9 cellular contexts compared by ENCODE assay signal in the genomic region with DNA sequence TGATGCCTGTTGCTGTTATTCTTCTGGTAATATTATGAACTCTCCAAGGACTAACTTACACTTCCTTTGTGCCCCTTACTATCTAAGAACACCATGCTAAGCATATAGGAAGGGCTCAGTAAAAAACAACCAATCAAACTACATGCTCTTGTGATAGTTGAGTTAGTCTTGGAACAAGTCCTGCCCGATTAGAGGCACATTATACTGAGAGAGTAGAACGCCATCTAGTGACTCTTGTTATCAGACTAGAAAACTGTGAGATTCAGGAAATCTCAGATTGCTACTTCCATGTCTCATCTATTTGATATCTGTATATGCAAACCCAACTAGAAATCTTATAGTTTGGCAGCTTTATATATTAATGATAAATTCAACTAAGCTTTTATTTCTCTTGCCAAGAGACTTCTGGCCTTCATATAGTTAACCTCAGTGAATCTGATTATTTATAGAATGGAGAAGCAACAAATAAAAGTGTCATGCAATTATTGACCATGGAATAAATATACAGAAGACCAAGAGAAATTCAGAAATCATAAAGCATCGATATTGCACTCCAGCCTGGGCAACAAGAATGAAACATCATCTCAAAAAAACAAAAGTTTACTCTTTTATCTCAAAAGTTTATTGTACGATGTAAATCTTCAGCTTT. TPM values are rescaled to one million over a fixed set of nuclear protein-coding genes. Genes with fewer than 3 reads are reported as not detected.
A peak's percentile ranks its signal among the peaks of the same experiment; 100 is the strongest.
DNase-seq lines count a peak whose midpoint lies in the region; ATAC-seq and TF ChIP-seq lines count a peak whose summit lies in the region.
"Had no signal": no experiment of that assay in that cellular context is flagged by ENCODE, and none has a peak within 500 bp of the region (broad histone marks: within the 10 kb centered on the region; RNA-seq: fewer than 3 reads in every experiment).

No MANE protein-coding gene starts in this region.

- WGBS in body of pancreas, 2 donors = 11 to 12% methylated on average over 4 of the region's 4 CpGs
- WGBS in suprapubic skin = 18% methylated on average over 4 of the region's 4 CpGs

- ATAC-seq in body of pancreas (peak; percentile 84), GM21515 (IDR thresholded peaks at IDR 0.05; ENCODE audit: unreplicated experiment) (no peak), HG03342 (IDR thresholded peaks at IDR 0.05; ENCODE audit: unreplicated experiment) (no peak)

- H3K9me3 ChIP-seq in body of pancreas = no peaks in the 10 kb centered on the region
- H3K9me3 ChIP-seq in suprapubic skin = no peaks in the 10 kb centered on the region

- TF ChIP-seq CTCF in body of pancreas (IDR thresholded peaks at IDR 0.05) (peak; percentile 23 to 80 (median 70)), suprapubic skin (IDR thresholded peaks at IDR 0.05) (peak; percentile 31 to 35)

- DNase-seq in D341Med (ENCODE audit: low spot score) (peak; percentile 45), HS-5 (ENCODE audit: low read depth) (peak; percentile 49), NCI-H748 treated with DMSO at 0.1 percent for 48 hours (lab: John Stamatoyannopoulos, UW) (peak; percentile 37), body of pancreas (peak in 3 of 4 donors; percentile 15 to 57 (median 40)), inferior parietal cortex (ENCODE audit: extremely low spot score) (peak; percentile 88), suprapubic skin (ENCODE audit: low spot score in 2 of 2) (no peak)

- H3K27me3 ChIP-seq in body of pancreas = no peaks in the 10 kb centered on the region
- no peaks in the 10 kb centered on the region for H3K27me3 ChIP-seq in suprapubic skin

- intact Hi-C loops in body of pancreas (cut with DNase I) = loop anchor here (10.0 kb wide), 1 partner anchor 81 kb away; the partner anchor contains the start of gene NCMAP

- H3K4me3 ChIP-seq in body of pancreas (no peak overlapping the region), suprapubic skin (no peak overlapping the region)

- TF ChIP-seq POLR2A in body of pancreas (IDR thresholded peaks at IDR 0.05) (no peak), suprapubic skin (IDR thresholded peaks at IDR 0.05) (no peak)

- H3K4me1 ChIP-seq in body of pancreas (peaks cover 4% of the 10 kb centered on the region), suprapubic skin (no peaks in the 10 kb centered on the region)
- H3K4me1 ChIP-seq: parathyroid adenoma had no signal

- no peak overlapping the region for H3K27ac ChIP-seq in body of pancreas
- no peak overlapping the region for H3K27ac ChIP-seq in suprapubic skin
- H3K27ac ChIP-seq: parathyroid adenoma had no signal

- H3K36me3 ChIP-seq in body of pancreas (replicated peaks in 1 of 2; ENCODE audit: insufficient read depth in 1 of 2, low read depth in 2 of 2) (no peaks in the 10 kb centered on the region), suprapubic skin (no peaks in the 10 kb centered on the region)

- TF ChIP-seq EP300 in suprapubic skin (IDR thresholded peaks at IDR 0.05) = no peak

RNA-seq across cellular contexts. Expression of gene SRRM1, which starts 7.8 kb away (rescaled TPM):
- total RNA-seq in body of pancreas (100 to 1,000 TPM in 1 of 2 donors, 10 to 100 TPM in 1; 97.2 to 108 TPM), suprapubic skin (100 to 1,000 TPM in 2 of 4 donors, 10 to 100 TPM in 2; 73.0 to 323 (median 97.0) TPM)

Comparison
In these comparisons a context has a peak if more than half of its experiments do, and no peak if none do; other contexts are left out.
1. DNase-seq: peak in D341Med (single experiment), HS-5 (single experiment), NCI-H748 treated with DMSO at 0.1 percent for 48 hours (single experiment), body of pancreas (3 of 4) and inferior parietal cortex (single experiment); none in suprapubic skin (0 of 2).